In the genomic region with DNA sequence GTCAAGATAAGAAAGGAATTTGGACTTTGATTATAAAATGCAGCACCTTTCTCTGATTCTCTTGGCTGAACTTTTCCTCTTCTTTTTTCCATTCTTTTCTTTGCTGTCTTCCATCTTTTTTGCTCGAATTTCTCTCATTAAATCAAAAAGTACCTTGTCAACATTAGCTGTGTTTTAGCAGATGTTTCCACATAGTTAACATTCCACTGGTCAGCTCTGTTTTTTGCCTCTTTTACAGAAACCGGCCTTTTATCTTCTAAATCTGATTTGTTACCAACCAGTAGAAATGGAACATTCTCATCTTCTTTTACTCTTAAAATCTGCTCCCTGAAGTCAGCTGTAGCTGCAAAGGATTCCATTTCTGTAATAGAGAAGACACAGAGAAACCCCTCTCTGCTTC, we compare ENCODE assay signal across 22 cellular contexts.
"Had no signal": no experiment of that assay in that cellular context is flagged by ENCODE, and none has a peak within 500 bp of the region (broad histone marks: within the 10 kb centered on the region; RNA-seq: fewer than 3 reads in every experiment).

No MANE protein-coding gene starts in this region.

- H3K27ac Mint-ChIP-seq: activated B cell treated with CpG ODN at 0.5 μM for 24 hours; activated naive CD4-positive, alpha-beta T cell treated with anti-CD3 and anti-CD28 coated beads for 36 hours; activated naive CD8-positive, alpha-beta T cell treated with anti-CD3 and anti-CD28 coated beads, Interleukin-2, amount 10 ng/mL, durations not matched to agents 7 days and 5 days; activated T-cell treated with anti-CD3 and anti-CD28 coated beads, Interleukin-2, amount 50 U/mL, for 72 hours; endodermal cell; naive thymus-derived CD8-positive, alpha-beta T cell; progenitor cell of endocrine pancreas; T-helper 17 cell had no signal

- DNase-seq: activated B cell treated with CpG ODN at 0.5 μM for 24 hours; activated CD4-positive, alpha-beta T cell treated with anti-CD3 and anti-CD28 coated beads for 4 hours; activated CD4-positive, alpha-beta T cell treated with anti-CD3 and anti-CD28 coated beads, Interleukin-2, amount 50 U/mL, for 48 hours; activated effector memory CD4-positive, alpha-beta T cell treated with Interleukin-2 at 50 U/mL for 16 hours; activated naive CD4-positive, alpha-beta T cell treated with anti-CD3 and anti-CD28 coated beads for 36 hours; activated naive CD8-positive, alpha-beta T cell treated with anti-CD3 and anti-CD28 coated beads, Interleukin-2, amount 10 ng/mL, durations not matched to agents 7 days and 5 days; activated T-cell treated with anti-CD3 and anti-CD28 coated beads, Interleukin-2, amount 50 U/mL, for 72 hours; amygdala; cerebellar nuclear complex; cortex of kidney; endodermal cell; foreskin melanocyte; naive thymus-derived CD8-positive, alpha-beta T cell; retina; sigmoid colon; stimulated activated CD4-positive, alpha-beta T cell treated with anti-CD3 and anti-CD28 coated beads, Interleukin-4, amount 100 ng/mL, for 1 hour; stimulated activated naive CD4-positive, alpha-beta T cell; T-helper 17 cell; upper lobe of right lung had no signal

- H3K9me3 ChIP-seq: upper lobe of right lung had no signal

- H3K36me3 ChIP-seq: sigmoid colon, upper lobe of right lung had no signal

- H3K27me3 ChIP-seq: sigmoid colon, upper lobe of right lung had no signal

- ATAC-seq: activated T-cell treated with anti-CD3 and anti-CD28 coated beads, Interleukin-2, amount 50 U/mL, for 72 hours; left lobe of liver; naive thymus-derived CD8-positive, alpha-beta T cell; T-helper 17 cell; upper lobe of right lung had no signal

- H3K4me1 Mint-ChIP-seq: activated B cell treated with CpG ODN at 0.5 μM for 24 hours; activated naive CD8-positive, alpha-beta T cell treated with anti-CD3 and anti-CD28 coated beads, Interleukin-2, amount 10 ng/mL, durations not matched to agents 7 days and 5 days; endodermal cell; naive thymus-derived CD8-positive, alpha-beta T cell; T-helper 17 cell had no signal

- H3K27ac ChIP-seq: sigmoid colon, upper lobe of right lung had no signal

- H3K27me3 Mint-ChIP-seq: activated B cell treated with CpG ODN at 0.5 μM for 24 hours; activated naive CD8-positive, alpha-beta T cell treated with anti-CD3 and anti-CD28 coated beads, Interleukin-2, amount 10 ng/mL, durations not matched to agents 7 days and 5 days; naive thymus-derived CD8-positive, alpha-beta T cell; progenitor cell of endocrine pancreas; T-helper 17 cell had no signal

- H3K4me1 ChIP-seq: sigmoid colon, upper lobe of right lung had no signal

- H3K36me3 Mint-ChIP-seq: activated naive CD8-positive, alpha-beta T cell treated with anti-CD3 and anti-CD28 coated beads, Interleukin-2, amount 10 ng/mL, durations not matched to agents 7 days and 5 days had no signal

- H3K4me3 ChIP-seq: lung, sigmoid colon, upper lobe of right lung had no signal

- H3K4me3 Mint-ChIP-seq: activated B cell treated with CpG ODN at 0.5 μM for 24 hours; activated naive CD4-positive, alpha-beta T cell treated with anti-CD3 and anti-CD28 coated beads for 36 hours; activated naive CD8-positive, alpha-beta T cell treated with anti-CD3 and anti-CD28 coated beads, Interleukin-2, amount 10 ng/mL, durations not matched to agents 7 days and 5 days; activated T-cell treated with anti-CD3 and anti-CD28 coated beads, Interleukin-2, amount 50 U/mL, for 72 hours; endodermal cell; naive thymus-derived CD8-positive, alpha-beta T cell; T-helper 17 cell had no signal
